Comparison of ENCODE assay signal across 10 cellular contexts in the genomic region with DNA sequence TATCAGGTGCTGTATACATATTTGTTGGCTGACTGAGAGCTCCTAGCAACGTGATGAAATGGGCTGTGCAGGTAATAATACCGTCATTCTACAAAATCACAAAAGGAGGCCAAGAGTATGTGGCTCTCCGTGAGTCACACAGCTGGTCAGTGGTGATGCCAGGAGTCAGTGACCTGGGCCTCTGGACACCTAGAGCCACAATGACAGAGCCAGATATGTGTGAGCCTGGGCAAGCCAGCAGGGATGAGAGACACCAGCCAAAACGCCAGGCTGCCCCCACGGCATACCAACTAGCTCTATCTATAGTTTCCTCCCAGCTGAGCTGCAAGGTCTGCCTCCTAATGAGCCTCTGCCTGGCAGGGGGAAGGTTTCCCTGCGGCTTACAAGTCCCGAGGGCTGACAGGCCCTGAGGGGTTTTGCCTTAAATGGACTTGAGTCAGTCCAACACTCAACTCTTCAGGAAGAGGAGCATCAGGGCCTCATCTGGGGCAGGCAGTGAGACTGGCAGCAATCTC.
DNase-seq lines count a peak whose midpoint lies in the region; ATAC-seq and TF ChIP-seq lines count a peak whose summit lies in the region.
"Had no signal": no experiment of that assay in that cellular context is flagged by ENCODE, and none has a peak within 500 bp of the region (broad histone marks: within the 10 kb centered on the region; RNA-seq: fewer than 3 reads in every experiment).

No MANE protein-coding gene starts in this region.

- TF ChIP-seq CTCF in OCI-LY1 (IDR thresholded peaks at IDR 0.05; ENCODE audit: low read length) (no peak), dorsolateral prefrontal cortex (IDR thresholded peaks at IDR 0.05 in 54 of 56, conservative IDR thresholded peaks at IDR 0.05 in 2 of 56; ENCODE audit: low read depth in 1 of 56, partially characterized antibody in 56 of 56) (no peak), CD14-positive monocyte (IDR thresholded peaks at IDR 0.05) (no peak)

- no peak overlapping the region for H2AFZ ChIP-seq in OCI-LY1 (ENCODE audit: low read length)
- H2AFZ ChIP-seq in neuronal stem cell (ENCODE audit: low read length), result peak overlapping the region; percentile 37

- H3K4me2 ChIP-seq in OCI-LY1 (ENCODE audit: low read length), result peak overlapping the region; percentile 13; the same call in 1 of the 2 replicates
- no peak overlapping the region for H3K4me2 ChIP-seq in neuronal stem cell (ENCODE audit: insufficient read depth, low read length, poor library complexity, severe bottlenecking)

- intact Hi-C loops in dorsolateral prefrontal cortex (cut with DNase I) (loop anchor here (5.0 to 10.0 kb wide), 4 partner anchors 73 to 443 kb away; a partner anchor contains a TSS), CD14-positive monocyte (cut with micrococcal nuclease) (loop anchor here (5.0 to 10.0 kb wide), 5 partner anchors 73 to 438 kb away; a partner anchor contains a TSS)

- no peaks in the 10 kb centered on the region for H3K9me3 Mint-ChIP-seq in CD14-positive monocyte

- H3K36me3 ChIP-seq in OCI-LY1 (ENCODE audit: insufficient read depth, low read length) (no peaks in the 10 kb centered on the region), neuronal stem cell (replicated peaks in 1 of 2; ENCODE audit: control insufficient read depth in 2 of 2, insufficient read depth in 2 of 2, low read length in 2 of 2) (no peaks in the 10 kb centered on the region)

- peak overlapping the region in 1 of 2 donors; percentile 49 for H3K4me3 Mint-ChIP-seq in CD14-positive monocyte

- H3F3A ChIP-seq in OCI-LY1 (ENCODE audit: insufficient read depth, low read length), result no peaks in the 10 kb centered on the region

- H4K8ac ChIP-seq in neuronal stem cell (ENCODE audit: low read depth, low read length), result no peak overlapping the region

- no peak for ATAC-seq in GM19455 (IDR thresholded peaks at IDR 0.05; ENCODE audit: unreplicated experiment)
- ATAC-seq: esophagus mucosa had no signal

- WGBS in neuronal stem cell (ENCODE audit: extremely low coverage in 2 of 2, insufficient read length in 2 of 2, insufficient replicate concordance in 1 of 2), 2 donors, result no CpG with 5 or more reads among the region's 7 CpGs

- H3K4me1 ChIP-seq in OCI-LY1 (ENCODE audit: insufficient read depth, low read length, severe bottlenecking) (peaks cover 66% of the 10 kb centered on the region), neuronal stem cell (ENCODE audit: control insufficient read depth in 2 of 2, insufficient read depth in 1 of 2, low read depth in 1 of 2, low read length in 2 of 2) (peaks cover 25 to 30% of the 10 kb centered on the region in 2 donors)

- no peaks in the 10 kb centered on the region for H3K9me2 ChIP-seq in OCI-LY1 (ENCODE audit: low read depth, low read length)

- DNase-seq in DMS 273 (lab: John Stamatoyannopoulos, UW; ENCODE audit: unreplicated experiment) (peak; percentile 40), DMS 273 treated with DMSO at 0.1 percent for 48 hours (lab: John Stamatoyannopoulos, UW) (no peak), dorsolateral prefrontal cortex (peak in 1 of 10 donors; percentile 46), neuronal stem cell (ENCODE audit: low spot score) (no peak), CD14-positive monocyte (ENCODE audit: low spot score) (no peak), SIG-M5 (lab: John Stamatoyannopoulos, UW) (no peak)

- no peaks in the 10 kb centered on the region for H4K20me1 ChIP-seq in OCI-LY1 (ENCODE audit: insufficient read depth, low read length)

- no peak overlapping the region for H2BK15ac ChIP-seq in neuronal stem cell (ENCODE audit: low read length)

- H3K27me3 Mint-ChIP-seq in CD14-positive monocyte (ENCODE audit: low read depth in 3 of 3), result peaks cover 0 to 7% (median 0%) of the 10 kb centered on the region in 3 donors

- peak overlapping the region; percentile 12 for H3K23ac ChIP-seq in neuronal stem cell (ENCODE audit: low read depth, low read length, poor library complexity)

- H3K9me3 ChIP-seq in OCI-LY1 (ENCODE audit: low read length), result no peaks in the 10 kb centered on the region
- no peaks in the 10 kb centered on the region for H3K9me3 ChIP-seq in neuronal stem cell (replicated peaks in 1 of 2; ENCODE audit: control insufficient read depth in 2 of 2, insufficient read depth in 1 of 2, low read depth in 1 of 2, low read length in 2 of 2)

- H3K9ac ChIP-seq in OCI-LY1 (ENCODE audit: low read length) (no peak overlapping the region; the same call in 1 of the 2 replicates), neuronal stem cell (ENCODE audit: low read depth, low read length, poor library complexity) (peak overlapping the region; percentile 21)

- H3K4ac ChIP-seq in neuronal stem cell (ENCODE audit: low read length), result no peak overlapping the region

- no peak overlapping the region for H2BK5ac ChIP-seq in neuronal stem cell (ENCODE audit: low read length)

- H3K27ac Mint-ChIP-seq in CD14-positive monocyte, result peak overlapping the region in 1 of 7 donors; percentile 18

- no peak overlapping the region for H3K4me3 ChIP-seq in OCI-LY1 (ENCODE audit: low read depth, low read length, poor library complexity, severe bottlenecking)
- H3K4me3 ChIP-seq in dorsolateral prefrontal cortex, result no peak overlapping the region
- H3K4me3 ChIP-seq in neuronal stem cell (ENCODE audit: low read length in 2 of 2), result no peak overlapping the region

- H2BK12ac ChIP-seq in neuronal stem cell (ENCODE audit: low read length), result no peak overlapping the region

- H3K18ac ChIP-seq in neuronal stem cell (ENCODE audit: low read length), result peak overlapping the region; percentile 69

- H2AK5ac ChIP-seq in neuronal stem cell (ENCODE audit: low read depth, low read length), result no peak overlapping the region

- H3K14ac ChIP-seq in neuronal stem cell (ENCODE audit: low read length), result no peak overlapping the region

- H3K36me3 Mint-ChIP-seq in CD14-positive monocyte, result peaks cover 2% of the 10 kb centered on the region in 2 donors

- H3K27ac ChIP-seq in OCI-LY1 (ENCODE audit: low read depth, low read length, poor library complexity, severe bottlenecking) (peak overlapping the region; percentile 14), dorsolateral prefrontal cortex (peak overlapping the region in 35 of 59 donors; percentile 3 to 77 (median 34)), neuronal stem cell (replicated peaks; ENCODE audit: low read length) (no peak overlapping the region)
- H3K27ac ChIP-seq: 22Rv1 had no signal

- no peak overlapping the region for H2BK120ac ChIP-seq in neuronal stem cell (ENCODE audit: low read depth, low read length)

- H3K4me1 Mint-ChIP-seq in CD14-positive monocyte, result peaks cover 28% of the 10 kb centered on the region

- H3K27me3 ChIP-seq in OCI-LY1 (ENCODE audit: insufficient read depth, low read length) (no peaks in the 10 kb centered on the region), dorsolateral prefrontal cortex (no peaks in the 10 kb centered on the region), neuronal stem cell (ENCODE audit: control insufficient read depth in 3 of 3, insufficient read depth in 3 of 3, low read depth in 1 of 3, low read length in 3 of 3) (peaks cover 0 to 4% (median 0%) of the 10 kb centered on the region in 3 experiments)

- no peaks in the 10 kb centered on the region for H3K79me1 ChIP-seq in neuronal stem cell (ENCODE audit: low read depth, low read length)

- no peak overlapping the region for H4K91ac ChIP-seq in neuronal stem cell (ENCODE audit: low read depth, low read length, poor library complexity)

- no peaks in the 10 kb centered on the region for H3K79me2 ChIP-seq in OCI-LY1 (ENCODE audit: insufficient read depth, low read length)
